Comparison of ENCODE assay signal across 40 cellular contexts in genomic region chr16:64321881-64322280, GRCh38.
"Had no signal": no experiment of that assay in that cellular context is flagged by ENCODE, and none has a peak within 500 bp of the region (broad histone marks: within the 10 kb centered on the region; RNA-seq: fewer than 3 reads in every experiment).

No MANE protein-coding gene starts in this region.

- DNase-seq: activated CD4-positive, alpha-beta memory T cell treated with anti-CD3 and anti-CD28 coated beads, Interleukin-2, amount 10 ng/mL, durations not matched to agents 7 days and 5 days; activated CD4-positive, alpha-beta T cell treated with anti-CD3 and anti-CD28 coated beads for 1 hour; activated CD4-positive, alpha-beta T cell treated with anti-CD3 and anti-CD28 coated beads for 36 hours; activated CD4-positive, alpha-beta T cell treated with anti-CD3 and anti-CD28 coated beads for 48 hours; activated CD4-positive, alpha-beta T cell treated with anti-CD3 and anti-CD28 coated beads, Interleukin-2, amount 10 ng/mL, durations not matched to agents 7 days and 5 days; activated CD4-positive, alpha-beta T cell treated with anti-CD3 and anti-CD28 coated beads, Interleukin-2, amount 50 U/mL, for 48 hours; activated CD4-positive, CD25-positive, alpha-beta regulatory T cell; activated CD8-positive, alpha-beta memory T cell treated with anti-CD3 and anti-CD28 coated beads, Interleukin-2, amount 50 U/mL, for 4 hours; activated effector memory CD4-positive, alpha-beta T cell treated with anti-CD3 and anti-CD28 coated beads, Interleukin-2, amount 50 U/mL, for 16 hours; activated gamma-delta T cell treated with Interleukin-2 at 50 U/mL for 16 hours; activated naive CD4-positive, alpha-beta T cell; activated naive CD4-positive, alpha-beta T cell treated with anti-CD3 and anti-CD28 coated beads for 36 hours; activated naive CD4-positive, alpha-beta T cell treated with anti-CD3 and anti-CD28 coated beads, Interleukin-2, amount 50 U/mL, for 16 hours; activated naive CD8-positive, alpha-beta T cell treated with anti-CD3 and anti-CD28 coated beads, Interleukin-2, amount 10 ng/mL, durations not matched to agents 7 days and 5 days; activated naive CD8-positive, alpha-beta T cell treated with anti-CD3 and anti-CD28 coated beads, Interleukin-2, amount 50 U/mL, for 24 hours; activated T-cell treated with anti-CD3 and anti-CD28 coated beads for 4 hours; activated T-cell treated with anti-CD3 and anti-CD28 coated beads, Interleukin-2, amount 50 U/mL, for 1 hour; activated T-cell treated with anti-CD3 and anti-CD28 coated beads, Interleukin-2, amount 50 U/mL, for 4 hours; activated T-cell treated with anti-CD3 and anti-CD28 coated beads, Interleukin-2, amount 50 U/mL, for 72 hours; amygdala; anterior cingulate cortex; caudate nucleus; cerebellar nuclear complex; colonic mucosa; T-helper 2 cell; T-helper 9 cell; WERI-Rb-1 had no signal

- H3K4me3 ChIP-seq: ascending aorta, cardiac muscle cell, colonic mucosa had no signal

- H3K9me3 ChIP-seq: ascending aorta, colonic mucosa had no signal

- H3K27ac Mint-ChIP-seq: activated CD4-positive, alpha-beta memory T cell treated with anti-CD3 and anti-CD28 coated beads, Interleukin-2, amount 10 ng/mL, durations not matched to agents 7 days and 5 days; activated CD4-positive, alpha-beta T cell treated with anti-CD3 and anti-CD28 coated beads for 36 hours; activated CD4-positive, alpha-beta T cell treated with anti-CD3 and anti-CD28 coated beads, Interleukin-2, amount 10 ng/mL, durations not matched to agents 7 days and 5 days; activated naive CD4-positive, alpha-beta T cell treated with anti-CD3 and anti-CD28 coated beads for 36 hours; activated naive CD4-positive, alpha-beta T cell treated with anti-CD3 and anti-CD28 coated beads, Interleukin-2, amount 50 U/mL, for 72 hours; activated naive CD8-positive, alpha-beta T cell treated with anti-CD3 and anti-CD28 coated beads, Interleukin-2, amount 10 ng/mL, durations not matched to agents 7 days and 5 days; activated naive CD8-positive, alpha-beta T cell treated with anti-CD3 and anti-CD28 coated beads, Interleukin-2, amount 50 U/mL, for 24 hours; activated T-cell treated with anti-CD3 and anti-CD28 coated beads, Interleukin-2, amount 50 U/mL, for 72 hours; activated T-helper 1 cell treated with anti-CD3 and anti-CD28 coated beads, Interleukin-12 subunit alpha, Interleukin-12 subunit beta, Interleukin-2, Interleukin-4 antibody, amounts not matched to agents 30 ng/mL and 10 ng/mL and 1 ng/mL, durations not matched to agents 14 hours and 24 hours and 36 hours; activated T-helper 17 cell treated with anti-CD3 and anti-CD28 coated beads, Interleukin-2, amount 50 U/mL, for 72 hours; brain; T-helper 1 cell treated with Interleukin-12 subunit alpha and Interleukin-12 subunit beta and Interleukin-4 antibody, amounts not matched to agents 30 μg/mL and 1 μg/mL, for 36 hours; T-helper 2 cell treated with Interferon-gamma antibody and Interleukin-4, amounts not matched to agents 5 μg/mL and 100 μg/mL, for 36 hours; WTC11 had no signal

- H3K27me3 ChIP-seq: ascending aorta, cardiac muscle cell, colonic mucosa had no signal

- H3K4me1 Mint-ChIP-seq: activated CD4-positive, alpha-beta memory T cell treated with anti-CD3 and anti-CD28 coated beads, Interleukin-2, amount 10 ng/mL, durations not matched to agents 7 days and 5 days; activated CD4-positive, alpha-beta T cell treated with anti-CD3 and anti-CD28 coated beads for 36 hours; activated CD4-positive, alpha-beta T cell treated with anti-CD3 and anti-CD28 coated beads, Interleukin-2, amount 10 ng/mL, durations not matched to agents 7 days and 5 days; activated naive CD8-positive, alpha-beta T cell treated with anti-CD3 and anti-CD28 coated beads, Interleukin-2, amount 10 ng/mL, durations not matched to agents 7 days and 5 days; activated naive CD8-positive, alpha-beta T cell treated with anti-CD3 and anti-CD28 coated beads, Interleukin-2, amount 50 U/mL, for 24 hours; activated T-helper 17 cell treated with anti-CD3 and anti-CD28 coated beads, Interleukin-2, amount 50 U/mL, for 72 hours; brain; central memory CD8-positive, alpha-beta T cell; WTC11 had no signal

- FAIRE-seq: bronchial epithelial cell, TTC549 had no signal

- H3K27ac ChIP-seq: ascending aorta, cardiac muscle cell, colonic mucosa, WERI-Rb-1 had no signal

- H3K27me3 Mint-ChIP-seq: activated CD4-positive, alpha-beta memory T cell treated with anti-CD3 and anti-CD28 coated beads, Interleukin-2, amount 10 ng/mL, durations not matched to agents 7 days and 5 days; activated CD4-positive, alpha-beta T cell treated with anti-CD3 and anti-CD28 coated beads for 36 hours; activated CD4-positive, alpha-beta T cell treated with anti-CD3 and anti-CD28 coated beads, Interleukin-2, amount 10 ng/mL, durations not matched to agents 7 days and 5 days; activated naive CD8-positive, alpha-beta T cell treated with anti-CD3 and anti-CD28 coated beads, Interleukin-2, amount 10 ng/mL, durations not matched to agents 7 days and 5 days; activated naive CD8-positive, alpha-beta T cell treated with anti-CD3 and anti-CD28 coated beads, Interleukin-2, amount 50 U/mL, for 24 hours; activated T-helper 17 cell treated with anti-CD3 and anti-CD28 coated beads, Interleukin-2, amount 50 U/mL, for 72 hours; brain; central memory CD8-positive, alpha-beta T cell had no signal

- H3K9me3 Mint-ChIP-seq: brain, WTC11 had no signal

- H3K36me3 Mint-ChIP-seq: activated naive CD8-positive, alpha-beta T cell treated with anti-CD3 and anti-CD28 coated beads, Interleukin-2, amount 10 ng/mL, durations not matched to agents 7 days and 5 days; brain; WTC11 had no signal

- H3K4me3 Mint-ChIP-seq: activated CD4-positive, alpha-beta memory T cell treated with anti-CD3 and anti-CD28 coated beads, Interleukin-2, amount 10 ng/mL, durations not matched to agents 7 days and 5 days; activated CD4-positive, alpha-beta T cell treated with anti-CD3 and anti-CD28 coated beads for 36 hours; activated CD4-positive, alpha-beta T cell treated with anti-CD3 and anti-CD28 coated beads, Interleukin-2, amount 10 ng/mL, durations not matched to agents 7 days and 5 days; activated naive CD4-positive, alpha-beta T cell treated with anti-CD3 and anti-CD28 coated beads for 36 hours; activated naive CD8-positive, alpha-beta T cell treated with anti-CD3 and anti-CD28 coated beads, Interleukin-2, amount 10 ng/mL, durations not matched to agents 7 days and 5 days; activated naive CD8-positive, alpha-beta T cell treated with anti-CD3 and anti-CD28 coated beads, Interleukin-2, amount 50 U/mL, for 24 hours; activated T-cell treated with anti-CD3 and anti-CD28 coated beads, Interleukin-2, amount 50 U/mL, for 4 hours; activated T-cell treated with anti-CD3 and anti-CD28 coated beads, Interleukin-2, amount 50 U/mL, for 72 hours; activated T-helper 1 cell treated with anti-CD3 and anti-CD28 coated beads, Interleukin-12 subunit alpha, Interleukin-12 subunit beta, Interleukin-2, Interleukin-4 antibody, amounts not matched to agents 30 ng/mL and 10 ng/mL and 1 ng/mL, durations not matched to agents 14 hours and 24 hours and 36 hours; activated T-helper 17 cell treated with anti-CD3 and anti-CD28 coated beads, Interleukin-2, amount 50 U/mL, for 72 hours; brain; central memory CD8-positive, alpha-beta T cell; T-helper 1 cell treated with Interleukin-12 subunit alpha and Interleukin-12 subunit beta and Interleukin-4 antibody, amounts not matched to agents 30 μg/mL and 1 μg/mL, for 36 hours; T-helper 2 cell treated with Interferon-gamma antibody and Interleukin-4, amounts not matched to agents 5 μg/mL and 100 μg/mL, for 36 hours; WTC11 had no signal

- ATAC-seq: activated CD4-positive, alpha-beta T cell treated with anti-CD3 and anti-CD28 coated beads for 36 hours; activated CD4-positive, CD25-positive, alpha-beta regulatory T cell treated with anti-CD3 and anti-CD28 coated beads, Interleukin-2, amount 50 U/mL, for 24 hours; activated naive CD4-positive, alpha-beta T cell treated with anti-CD3 and anti-CD28 coated beads, Interleukin-2, amount 50 U/mL, for 72 hours; activated naive CD8-positive, alpha-beta T cell treated with anti-CD3 and anti-CD28 coated beads, Interleukin-2, amount 50 U/mL, for 24 hours; activated T-cell treated with anti-CD3 and anti-CD28 coated beads, Interleukin-2, amount 50 U/mL, for 4 hours; activated T-cell treated with anti-CD3 and anti-CD28 coated beads, Interleukin-2, amount 50 U/mL, for 72 hours; activated T-helper 17 cell treated with anti-CD3 and anti-CD28 coated beads, Interleukin-2, amount 50 U/mL, for 72 hours; WTC11 had no signal

- H3K4me1 ChIP-seq: ascending aorta, colonic mucosa had no signal

- H3K36me3 ChIP-seq: ascending aorta, cardiac muscle cell, colonic mucosa, WERI-Rb-1 had no signal
